22 cellular contexts compared by ENCODE assay signal in genomic region chr14:52546318-52546670, GRCh38. TPM values are rescaled to one million over a fixed set of nuclear protein-coding genes. Genes with fewer than 3 reads are reported as not detected.
A peak's percentile ranks its signal among the peaks of the same experiment; 100 is the strongest.
DNase-seq lines count a peak whose midpoint lies in the region; ATAC-seq, FAIRE-seq and TF ChIP-seq lines count a peak whose summit lies in the region.
"Had no signal": no experiment of that assay in that cellular context is flagged by ENCODE, and none has a peak within 500 bp of the region (broad histone marks: within the 10 kb centered on the region; RNA-seq: fewer than 3 reads in every experiment).

No MANE protein-coding gene starts in this region.

- H3K9me2 ChIP-seq in DOHH2 (replicated peaks; ENCODE audit: control insufficient read depth, low read length) = no peaks in the 10 kb centered on the region
- H3K9me2 ChIP-seq in OCI-LY7 (ENCODE audit: insufficient read depth, low read length) = no peaks in the 10 kb centered on the region

- DNase-seq in OCI-LY7 (ENCODE audit: low spot score) (peak; percentile 62), erythroblast (lab: John Stamatoyannopoulos, UW) (peak; percentile 18 to 28), urothelium cell line (ENCODE audit: low spot score) (no peak), ureter (ENCODE audit: low spot score) (no peak), GM10266 (ENCODE audit: extremely low spot score) (no peak)
- DNase-seq: AML-193; Caco-2; CD4-positive, alpha-beta T cell; GDM1; GOT3; KBM-7; NCI-H1417 treated with DMSO at 0.1 percent for 48 hours; NCI-H2081; NCI-H2171 treated with DMSO at 0.1 percent for 48 hours; NCI-H446; NCI-H526 treated with DMSO at 0.1 percent for 48 hours had no signal

- H3F3A ChIP-seq in DOHH2 (ENCODE audit: control insufficient read depth, insufficient read depth) = no peaks in the 10 kb centered on the region; the same call in 1 of the 2 replicates

- TF ChIP-seq CTCF in DOHH2 (IDR thresholded peaks at IDR 0.05; ENCODE audit: low read depth, low read length, poor library complexity, severe bottlenecking) (no peak), OCI-LY7 (conservative IDR thresholded peaks at IDR 0.05; ENCODE audit: low read length) (no peak), GM10266 (IDR thresholded peaks at IDR 0.05; ENCODE audit: control insufficient read depth, insufficient read depth, low read depth, missing control alignments) (no peak), gastroesophageal sphincter (IDR thresholded peaks at IDR 0.05) (no peak)

- CTCF ChIA-PET in OCI-LY7 (lab: Charles Lee; ENCODE audit: unreplicated experiment) = interaction anchor here (1.3 kb wide), 1 partner anchor 10 kb away, joined by 3 read pairs; no protein-coding TSS in a partner anchor

- 82 to 91% methylated on average over 4 of the region's 4 CpGs for WGBS in gastroesophageal sphincter (ENCODE audit: low coverage in 1 of 2), 2 donors

- intact Hi-C loops in OCI-LY7 (cut with micrococcal nuclease; ENCODE audit: unreplicated experiment) = loop anchor here (5.0 kb wide), 1 partner anchor 894 kb away; the partner anchor contains the start of gene FRMD6

- no peak for ATAC-seq in gastroesophageal sphincter
- ATAC-seq: Right ventricle myocardium inferior had no signal

- TF ChIP-seq POLR2A in erythroblast (IDR thresholded peaks at IDR 0.05; ENCODE audit: low read length) (no peak), gastroesophageal sphincter (IDR thresholded peaks at IDR 0.05) (no peak)

- no peak for TF ChIP-seq EP300 in gastroesophageal sphincter (IDR thresholded peaks at IDR 0.05)

- peak overlapping the region; percentile 81 for H2AFZ ChIP-seq in OCI-LY7 (ENCODE audit: low read length)

- H3K27me3 ChIP-seq in DOHH2 (ENCODE audit: control insufficient read depth, low read length) (no peaks in the 10 kb centered on the region), gastroesophageal sphincter (no peaks in the 10 kb centered on the region)

- H3K79me2 ChIP-seq in DOHH2 (ENCODE audit: control insufficient read depth, low read length) = peaks cover 66% of the 10 kb centered on the region
- H3K79me2 ChIP-seq in OCI-LY7 (ENCODE audit: insufficient read depth, low read depth, low read length) = peaks cover 81% of the 10 kb centered on the region

- H3K9me3 ChIP-seq in DOHH2 (ENCODE audit: control insufficient read depth, insufficient read depth, low read length) = no peaks in the 10 kb centered on the region
- no peaks in the 10 kb centered on the region; the same call in 1 of the 2 replicates for H3K9me3 ChIP-seq in OCI-LY7 (ENCODE audit: low read length)
- no peaks in the 10 kb centered on the region for H3K9me3 ChIP-seq in gastroesophageal sphincter
- H3K9me3 ChIP-seq: Caco-2 had no signal

- POLR2A ChIA-PET in OCI-LY7 (lab: Charles Lee) = interaction anchor here (0.5 to 1.7 kb wide), 7 partner anchors 9 to 699 kb away, joined by 3 to 12 read pairs (median 4); no protein-coding TSS in a partner anchor

- H3K36me3 ChIP-seq in DOHH2 (ENCODE audit: control insufficient read depth, low read length) = peaks cover 39% of the 10 kb centered on the region
- peaks cover 45% of the 10 kb centered on the region for H3K36me3 ChIP-seq in OCI-LY7 (ENCODE audit: insufficient read depth, low read length)
- peaks cover 0 to 8% of the 10 kb centered on the region in 2 donors for H3K36me3 ChIP-seq in gastroesophageal sphincter

- BruUV-seq in OCI-LY7 (replicated peaks; lab: Mats Ljungman, UMichigan) = no TSS peak

- peaks cover 58% of the 10 kb centered on the region for H3K4me1 ChIP-seq in DOHH2 (ENCODE audit: control insufficient read depth, low read length)
- H3K4me1 ChIP-seq in OCI-LY7 (ENCODE audit: insufficient read depth, low read length, poor library complexity, severe bottlenecking) = peaks cover 58% of the 10 kb centered on the region
- peaks cover 0 to 34% (median 6%) of the 10 kb centered on the region in 3 donors for H3K4me1 ChIP-seq in gastroesophageal sphincter
- H3K4me1 ChIP-seq: Caco-2 had no signal

- H4K20me1 ChIP-seq in DOHH2 (ENCODE audit: control insufficient read depth, insufficient read depth, low read depth, low read length) (no peaks in the 10 kb centered on the region), OCI-LY7 (ENCODE audit: insufficient read depth, low read length) (0 out of 2 replicates have a peak, but pooled peaks cover 6% of the 10 kb centered on the region)

- H3K4me2 ChIP-seq in DOHH2 (ENCODE audit: low read length) = peak overlapping the region; percentile 66
- peak overlapping the region; percentile 76 for H3K4me2 ChIP-seq in OCI-LY7 (ENCODE audit: low read length)

- peak overlapping the region; percentile 44 for H3K27ac ChIP-seq in DOHH2 (ENCODE audit: low read depth, low read length)
- peak overlapping the region; percentile 84 for H3K27ac ChIP-seq in OCI-LY7 (ENCODE audit: low read depth, low read length, poor library complexity, severe bottlenecking)
- H3K27ac ChIP-seq in gastroesophageal sphincter = no peak overlapping the region

- peak; percentile 63 for FAIRE-seq in urothelium cell line (lab: Jason Lieb, UNC)
- FAIRE-seq: GM12892, GM18507, RCC 7860 had no signal

- H3K4me3 ChIP-seq in DOHH2 (ENCODE audit: low read length) (peak overlapping the region; percentile 54), OCI-LY7 (ENCODE audit: low read depth, low read length, poor library complexity, severe bottlenecking) (peak overlapping the region; percentile 55), gastroesophageal sphincter (no peak overlapping the region)

RNA-seq across cellular contexts. Expression of gene TXNDC16, which starts 6.0 kb away (rescaled TPM):
- 13.8 and 21.6 TPM in 2 replicates for total RNA-seq in OCI-LY7 (2014; rRNA removed; shearing (Covaris generic))
- total RNA-seq in OCI-LY7 (2022) (26.5 and 27.5 TPM in 2 replicates), ureter (4.0 TPM), gastroesophageal sphincter (10 to 100 TPM in 3 of 4 donors, 1 to 10 TPM in 1; 7.4 to 18.7 (median 16.0) TPM)

RNA-seq across cellular contexts. Expression of gene GPR137C, which starts 6.3 kb away (rescaled TPM):
- total RNA-seq in OCI-LY7 (2014; rRNA removed; shearing (Covaris generic)) = 1.1 TPM in 2 replicates
- total RNA-seq in OCI-LY7 (2022) (3.2 and 3.9 TPM in 2 replicates), ureter (2.2 TPM), gastroesophageal sphincter (under 1 TPM; 0.12 to 0.54 (median 0.19) TPM)

Comparison
In these comparisons a context has a peak if more than half of its experiments do, and no peak if none do; other contexts are left out.
1. H3K27ac ChIP-seq: peak in DOHH2 (single experiment) and OCI-LY7 (single experiment); none in gastroesophageal sphincter (0 of 4).
2. H3K4me3 ChIP-seq: peak in DOHH2 (single experiment) and OCI-LY7 (single experiment); none in gastroesophageal sphincter (0 of 2).
3. DNase-seq: peak in OCI-LY7 (single experiment) and erythroblast (2 of 2); none in urothelium cell line (single experiment), ureter (single experiment) and GM10266 (single experiment).